2 cellular contexts compared by ENCODE assay signal in the genomic region with DNA sequence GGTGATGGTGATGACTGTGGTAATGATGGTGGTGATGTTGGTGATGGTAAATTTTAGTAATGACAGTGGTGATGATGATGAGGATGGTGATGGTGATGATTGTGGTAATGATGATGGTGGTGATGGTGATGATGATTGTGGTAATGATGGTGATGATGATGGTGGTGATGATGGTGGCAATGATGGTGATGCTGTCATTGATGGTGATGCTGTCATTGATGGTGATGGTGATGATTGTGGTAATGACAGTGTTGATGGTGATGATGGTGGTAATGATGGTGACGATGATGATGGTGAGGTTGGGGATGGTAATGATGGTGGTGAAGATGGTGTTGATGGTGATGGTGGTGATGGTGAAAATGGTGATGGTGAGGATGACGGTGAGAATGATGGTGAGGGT.
A peak's percentile ranks its signal among the peaks of the same experiment; 100 is the strongest.
TF ChIP-seq lines count a peak whose summit lies in the region.

No MANE protein-coding gene starts in this region.

TF ChIP-seq in HepG2, 621 proteins besides CTCF, POLR2A, EP300 and RAD21:
- peak; percentile 18; the same call in 1 of the 2 replicates for TF ChIP-seq ARNT (IDR thresholded peaks at IDR 0.05)
- TF ChIP-seq, protein P1, sequence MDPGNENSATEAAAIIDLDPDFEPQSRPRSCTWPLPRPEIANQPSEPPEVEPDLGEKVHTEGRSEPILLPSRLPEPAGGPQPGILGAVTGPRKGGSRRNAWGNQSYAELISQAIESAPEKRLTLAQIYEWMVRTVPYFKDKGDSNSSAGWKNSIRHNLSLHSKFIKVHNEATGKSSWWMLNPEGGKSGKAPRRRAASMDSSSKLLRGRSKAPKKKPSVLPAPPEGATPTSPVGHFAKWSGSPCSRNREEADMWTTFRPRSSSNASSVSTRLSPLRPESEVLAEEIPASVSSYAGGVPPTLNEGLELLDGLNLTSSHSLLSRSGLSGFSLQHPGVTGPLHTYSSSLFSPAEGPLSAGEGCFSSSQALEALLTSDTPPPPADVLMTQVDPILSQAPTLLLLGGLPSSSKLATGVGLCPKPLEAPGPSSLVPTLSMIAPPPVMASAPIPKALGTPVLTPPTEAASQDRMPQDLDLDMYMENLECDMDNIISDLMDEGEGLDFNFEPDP (CRISPR knock-in tag; conservative IDR thresholded peaks at IDR 0.05) = no peak
- TF ChIP-seq ATF7 (IDR thresholded peaks at IDR 0.05) = peak; percentile 62
- no peak for TF ChIP-seq ATF7 (CRISPR knock-in tag; IDR thresholded peaks at IDR 0.05)
- TF ChIP-seq NR2F6 (IDR thresholded peaks at IDR 0.05) = no peak
- no peak for TF ChIP-seq NR2F6 (CRISPR knock-in tag; IDR thresholded peaks at IDR 0.05)
- TF ChIP-seq, protein P2, sequence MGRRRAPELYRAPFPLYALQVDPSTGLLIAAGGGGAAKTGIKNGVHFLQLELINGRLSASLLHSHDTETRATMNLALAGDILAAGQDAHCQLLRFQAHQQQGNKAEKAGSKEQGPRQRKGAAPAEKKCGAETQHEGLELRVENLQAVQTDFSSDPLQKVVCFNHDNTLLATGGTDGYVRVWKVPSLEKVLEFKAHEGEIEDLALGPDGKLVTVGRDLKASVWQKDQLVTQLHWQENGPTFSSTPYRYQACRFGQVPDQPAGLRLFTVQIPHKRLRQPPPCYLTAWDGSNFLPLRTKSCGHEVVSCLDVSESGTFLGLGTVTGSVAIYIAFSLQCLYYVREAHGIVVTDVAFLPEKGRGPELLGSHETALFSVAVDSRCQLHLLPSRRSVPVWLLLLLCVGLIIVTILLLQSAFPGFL (CRISPR knock-in tag; IDR thresholded peaks at IDR 0.05) = no peak
- no peak for TF ChIP-seq RORA (CRISPR knock-in tag; IDR thresholded peaks at IDR 0.05)
- TF ChIP-seq CBX5 (CRISPR knock-in tag; IDR thresholded peaks at IDR 0.05; ENCODE audit: borderline replicate concordance) = no peak
- TF ChIP-seq ZBTB42 (CRISPR knock-in tag; IDR thresholded peaks at IDR 0.05) = no peak
- no peak for TF ChIP-seq SP1 (IDR thresholded peaks at IDR 0.05)
- no peak for TF ChIP-seq SP1 (CRISPR knock-in tag; IDR thresholded peaks at IDR 0.05)
- no peak for TF ChIP-seq NFKBIZ (CRISPR knock-in tag; IDR thresholded peaks at IDR 0.05)
- TF ChIP-seq ZBTB8A (CRISPR knock-in tag; IDR thresholded peaks at IDR 0.05; ENCODE audit: borderline replicate concordance, low read depth) = no peak
- no peak for TF ChIP-seq ZNF709 (CRISPR knock-in tag; IDR thresholded peaks at IDR 0.05)
- no peak for TF ChIP-seq MTF2 (CRISPR knock-in tag; IDR thresholded peaks at IDR 0.05; ENCODE audit: borderline replicate concordance)
- TF ChIP-seq HNF4G (IDR thresholded peaks at IDR 0.05; ENCODE audit: borderline replicate concordance, low read depth, low read length) = no peak
- no peak for TF ChIP-seq HNF4G (CRISPR knock-in tag; IDR thresholded peaks at IDR 0.05; ENCODE audit: borderline replicate concordance, low read depth)
- TF ChIP-seq ZNF317 (CRISPR knock-in tag; IDR thresholded peaks at IDR 0.05) = no peak
- TF ChIP-seq, protein P3, sequence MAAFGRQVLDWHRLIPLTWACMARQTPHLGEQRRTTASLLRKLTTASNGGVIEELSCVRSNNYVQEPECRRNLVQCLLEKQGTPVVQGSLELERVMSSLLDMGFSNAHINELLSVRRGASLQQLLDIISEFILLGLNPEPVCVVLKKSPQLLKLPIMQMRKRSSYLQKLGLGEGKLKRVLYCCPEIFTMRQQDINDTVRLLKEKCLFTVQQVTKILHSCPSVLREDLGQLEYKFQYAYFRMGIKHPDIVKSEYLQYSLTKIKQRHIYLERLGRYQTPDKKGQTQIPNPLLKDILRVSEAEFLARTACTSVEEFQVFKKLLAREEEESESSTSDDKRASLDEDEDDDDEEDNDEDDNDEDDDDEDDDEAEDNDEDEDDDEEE (CRISPR knock-in tag; IDR thresholded peaks at IDR 0.05) = no peak
- no peak for TF ChIP-seq ZNF749 (CRISPR knock-in tag; IDR thresholded peaks at IDR 0.05; ENCODE audit: borderline replicate concordance)
- no peak for TF ChIP-seq AGO1 (IDR thresholded peaks at IDR 0.05; ENCODE audit: low read depth, low read length, poor library complexity, severe bottlenecking)
- TF ChIP-seq CREB1 (IDR thresholded peaks at IDR 0.05) = peak; percentile 94
- no peak for TF ChIP-seq CREB1 (CRISPR knock-in tag; IDR thresholded peaks at IDR 0.05)
- no peak for TF ChIP-seq ZNF678 (CRISPR knock-in tag; IDR thresholded peaks at IDR 0.05)

TF ChIP-seq in K562, 482 proteins besides CTCF, POLR2A, EP300 and RAD21:
- TF ChIP-seq CBX1 (IDR thresholded peaks at IDR 0.05; ENCODE audit: low read depth) (no peak), THRAP3 (IDR thresholded peaks at IDR 0.05; ENCODE audit: borderline replicate concordance) (no peak), ZNF174 (CRISPR knock-in tag; IDR thresholded peaks at IDR 0.05) (no peak), ZNF3 (CRISPR knock-in tag; IDR thresholded peaks at IDR 0.05) (no peak), HSF4 (CRISPR knock-in tag; IDR thresholded peaks at IDR 0.05; ENCODE audit: borderline replicate concordance) (no peak), HMG20A (CRISPR knock-in tag; conservative IDR thresholded peaks at IDR 0.05) (no peak), BMI1 (IDR thresholded peaks at IDR 0.05; ENCODE audit: low read length) (no peak), DPF2 (IDR thresholded peaks at IDR 0.05) (no peak), COPS2 (conservative IDR thresholded peaks at IDR 0.05) (no peak), RBM22 (IDR thresholded peaks at IDR 0.05; ENCODE audit: low read depth, low read length, poor library complexity, severe bottlenecking) (no peak), SREBF2 (CRISPR knock-in tag; IDR thresholded peaks at IDR 0.05) (no peak), MED1 (CRISPR knock-in tag; IDR thresholded peaks at IDR 0.05; ENCODE audit: borderline replicate concordance) (no peak), EHMT2 (IDR thresholded peaks at IDR 0.05) (peak; percentile 71), HDAC1 (IDR thresholded peaks at IDR 0.05) (peak in 1 of 2 experiments; percentile 33; a peak in 1 of 4 replicates), SAFB2 (IDR thresholded peaks at IDR 0.05; ENCODE audit: borderline replicate concordance, low read depth, low read length, severe bottlenecking) (no peak), CTBP1 (IDR thresholded peaks at IDR 0.05; ENCODE audit: borderline replicate concordance) (0 out of 2 replicates have a peak, but pooled peaks have one; percentile 15), GABPB1 (CRISPR knock-in tag; IDR thresholded peaks at IDR 0.05) (no peak), RBBP5 (IDR thresholded peaks at IDR 0.05; ENCODE audit: borderline replicate concordance, insufficient read depth, low read length, poor library complexity, severe bottlenecking) (no peak), YY1 (IDR thresholded peaks at IDR 0.05; ENCODE audit: borderline replicate concordance in 1 of 3, control insufficient read depth in 1 of 3, extremely low read depth in 1 of 3, insufficient read depth in 3 of 3, insufficient read length in 1 of 3, insufficient replicate concordance in 2 of 3, low read depth in 1 of 3, low read length in 2 of 3) (no peak), TAF9B (IDR thresholded peaks at IDR 0.05; ENCODE audit: partially characterized antibody) (no peak)
- TF ChIP-seq, protein P4, sequence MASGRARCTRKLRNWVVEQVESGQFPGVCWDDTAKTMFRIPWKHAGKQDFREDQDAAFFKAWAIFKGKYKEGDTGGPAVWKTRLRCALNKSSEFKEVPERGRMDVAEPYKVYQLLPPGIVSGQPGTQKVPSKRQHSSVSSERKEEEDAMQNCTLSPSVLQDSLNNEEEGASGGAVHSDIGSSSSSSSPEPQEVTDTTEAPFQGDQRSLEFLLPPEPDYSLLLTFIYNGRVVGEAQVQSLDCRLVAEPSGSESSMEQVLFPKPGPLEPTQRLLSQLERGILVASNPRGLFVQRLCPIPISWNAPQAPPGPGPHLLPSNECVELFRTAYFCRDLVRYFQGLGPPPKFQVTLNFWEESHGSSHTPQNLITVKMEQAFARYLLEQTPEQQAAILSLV (tag; IDR thresholded peaks at IDR 0.05) = no peak
- TF ChIP-seq, protein P5, sequence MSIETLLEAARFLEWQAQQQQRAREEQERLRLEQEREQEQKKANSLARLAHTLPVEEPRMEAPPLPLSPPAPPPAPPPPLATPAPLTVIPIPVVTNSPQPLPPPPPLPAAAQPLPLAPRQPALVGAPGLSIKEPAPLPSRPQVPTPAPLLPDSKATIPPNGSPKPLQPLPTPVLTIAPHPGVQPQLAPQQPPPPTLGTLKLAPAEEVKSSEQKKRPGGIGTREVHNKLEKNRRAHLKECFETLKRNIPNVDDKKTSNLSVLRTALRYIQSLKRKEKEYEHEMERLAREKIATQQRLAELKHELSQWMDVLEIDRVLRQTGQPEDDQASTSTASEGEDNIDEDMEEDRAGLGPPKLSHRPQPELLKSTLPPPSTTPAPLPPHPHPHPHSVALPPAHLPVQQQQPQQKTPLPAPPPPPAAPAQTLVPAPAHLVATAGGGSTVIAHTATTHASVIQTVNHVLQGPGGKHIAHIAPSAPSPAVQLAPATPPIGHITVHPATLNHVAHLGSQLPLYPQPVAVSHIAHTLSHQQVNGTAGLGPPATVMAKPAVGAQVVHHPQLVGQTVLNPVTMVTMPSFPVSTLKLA (conservative IDR thresholded peaks at IDR 0.05) = no peak
- TF ChIP-seq, protein P6, sequence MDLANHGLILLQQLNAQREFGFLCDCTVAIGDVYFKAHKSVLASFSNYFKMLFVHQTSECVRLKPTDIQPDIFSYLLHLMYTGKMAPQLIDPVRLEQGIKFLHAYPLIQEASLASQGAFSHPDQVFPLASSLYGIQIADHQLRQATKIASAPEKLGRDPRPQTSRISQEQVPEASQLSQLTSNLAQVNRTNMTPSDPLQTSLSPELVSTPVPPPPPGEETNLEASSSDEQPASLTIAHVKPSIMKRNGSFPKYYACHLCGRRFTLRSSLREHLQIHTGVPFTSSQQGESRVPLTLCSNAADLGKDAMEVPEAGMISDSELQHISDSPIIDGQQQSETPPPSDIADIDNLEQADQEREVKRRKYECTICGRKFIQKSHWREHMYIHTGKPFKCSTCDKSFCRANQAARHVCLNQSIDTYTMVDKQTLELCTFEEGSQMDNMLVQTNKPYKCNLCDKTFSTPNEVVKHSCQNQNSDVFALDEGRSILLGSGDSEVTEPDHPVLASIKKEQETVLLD (IDR thresholded peaks at IDR 0.05) = no peak
- TF ChIP-seq, protein P7, sequence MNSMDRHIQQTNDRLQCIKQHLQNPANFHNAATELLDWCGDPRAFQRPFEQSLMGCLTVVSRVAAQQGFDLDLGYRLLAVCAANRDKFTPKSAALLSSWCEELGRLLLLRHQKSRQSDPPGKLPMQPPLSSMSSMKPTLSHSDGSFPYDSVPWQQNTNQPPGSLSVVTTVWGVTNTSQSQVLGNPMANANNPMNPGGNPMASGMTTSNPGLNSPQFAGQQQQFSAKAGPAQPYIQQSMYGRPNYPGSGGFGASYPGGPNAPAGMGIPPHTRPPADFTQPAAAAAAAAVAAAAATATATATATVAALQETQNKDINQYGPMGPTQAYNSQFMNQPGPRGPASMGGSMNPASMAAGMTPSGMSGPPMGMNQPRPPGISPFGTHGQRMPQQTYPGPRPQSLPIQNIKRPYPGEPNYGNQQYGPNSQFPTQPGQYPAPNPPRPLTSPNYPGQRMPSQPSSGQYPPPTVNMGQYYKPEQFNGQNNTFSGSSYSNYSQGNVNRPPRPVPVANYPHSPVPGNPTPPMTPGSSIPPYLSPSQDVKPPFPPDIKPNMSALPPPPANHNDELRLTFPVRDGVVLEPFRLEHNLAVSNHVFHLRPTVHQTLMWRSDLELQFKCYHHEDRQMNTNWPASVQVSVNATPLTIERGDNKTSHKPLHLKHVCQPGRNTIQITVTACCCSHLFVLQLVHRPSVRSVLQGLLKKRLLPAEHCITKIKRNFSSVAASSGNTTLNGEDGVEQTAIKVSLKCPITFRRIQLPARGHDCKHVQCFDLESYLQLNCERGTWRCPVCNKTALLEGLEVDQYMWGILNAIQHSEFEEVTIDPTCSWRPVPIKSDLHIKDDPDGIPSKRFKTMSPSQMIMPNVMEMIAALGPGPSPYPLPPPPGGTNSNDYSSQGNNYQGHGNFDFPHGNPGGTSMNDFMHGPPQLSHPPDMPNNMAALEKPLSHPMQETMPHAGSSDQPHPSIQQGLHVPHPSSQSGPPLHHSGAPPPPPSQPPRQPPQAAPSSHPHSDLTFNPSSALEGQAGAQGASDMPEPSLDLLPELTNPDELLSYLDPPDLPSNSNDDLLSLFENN (IDR thresholded peaks at IDR 0.05; ENCODE audit: low read depth in 2 of 2, low read length in 2 of 2) = no peak
TF ChIP-seq in K562: peak in this region for 3.
